Comparison of ENCODE assay signal across 8 cellular contexts in genomic region chr6:692356-692851, GRCh38. TPM values are rescaled to one million over a fixed set of nuclear protein-coding genes. Genes with fewer than 3 reads are reported as not detected.
DNase-seq lines count a peak whose midpoint lies in the region; ATAC-seq and TF ChIP-seq lines count a peak whose summit lies in the region.

No MANE protein-coding gene starts in this region.

- no peaks in the 10 kb centered on the region for H3K27me3 ChIP-seq in AG04450 (ENCODE audit: control insufficient read depth, insufficient read depth, low read length)
- H3K27me3 ChIP-seq in NT2/D1 (ENCODE audit: insufficient read depth, insufficient read length), result no peaks in the 10 kb centered on the region

- peak overlapping the region; percentile 94 for H3K4me3 ChIP-seq in AG04450 (ENCODE audit: low read depth, low read length)
- peak overlapping the region; percentile 87 for H3K4me3 ChIP-seq in NT2/D1 (ENCODE audit: insufficient read length, low read depth)

- POLR2A ChIA-PET in AG04450 (lab: Yijun Ruan, JAX), result interaction anchor here (0.9 to 2.1 kb wide), 2 partner anchors 8 to 12 kb away, joined by 3 to 12 read pairs; no protein-coding TSS in a partner anchor

- CTCF ChIA-PET in AG04450 (lab: Charles Lee), result interaction anchor here (0.9 to 3.1 kb wide), 3 partner anchors 9 to 100 kb away, joined by 3 to 16 read pairs (median 3); no protein-coding TSS in a partner anchor

- TF ChIP-seq CTCF in AG04450 (IDR thresholded peaks at IDR 0.05; ENCODE audit: low read depth, low read length), result no peak

- H3K27me3 Mint-ChIP-seq in natural killer cell treated with Interleukin-12 subunit alpha and Interleukin-12 subunit beta and Interleukin-15 and Interleukin-18, amount 100 ng/mL, for 72 hours, result no peaks in the 10 kb centered on the region
- no peaks in the 10 kb centered on the region for H3K27me3 Mint-ChIP-seq in stimulated activated memory B cell treated with anti-CD40 and anti-IgM and Interleukin-4, amounts not matched to agents 10 μg/mL and 1 μg/mL and 100 μg/mL, for 72 hours

- H3K9me3 ChIP-seq in AG04450 (ENCODE audit: control insufficient read depth, insufficient read depth, low read length) (no peaks in the 10 kb centered on the region; the same call in 1 of the 2 replicates), NT2/D1 (ENCODE audit: insufficient read depth, low read length) (no peaks in the 10 kb centered on the region)

- peak overlapping the region; percentile 79 for H3K9ac ChIP-seq in NT2/D1 (ENCODE audit: insufficient read length, low read depth)

- peak; percentile 81 for ATAC-seq in GM19023 (IDR thresholded peaks at IDR 0.05; ENCODE audit: unreplicated experiment)
- peak; percentile 60 for ATAC-seq in HG03139 (IDR thresholded peaks at IDR 0.05; ENCODE audit: unreplicated experiment)
- peak; percentile 82 for ATAC-seq in esophagus mucosa
- peak; percentile 88 to 89 for ATAC-seq in natural killer cell treated with Interleukin-12 subunit alpha and Interleukin-12 subunit beta and Interleukin-15 and Interleukin-18, amount 100 ng/mL, for 72 hours
- peak; percentile 94 for ATAC-seq in stimulated activated memory B cell treated with anti-CD40 and anti-IgM and Interleukin-4, amounts not matched to agents 10 μg/mL and 1 μg/mL and 100 μg/mL, for 72 hours

- peaks cover 24 to 36% of the 10 kb centered on the region in 2 donors for H3K4me1 Mint-ChIP-seq in natural killer cell treated with Interleukin-12 subunit alpha and Interleukin-12 subunit beta and Interleukin-15 and Interleukin-18, amount 100 ng/mL, for 72 hours (ENCODE audit: low read depth in 2 of 2)
- H3K4me1 Mint-ChIP-seq in stimulated activated memory B cell treated with anti-CD40 and anti-IgM and Interleukin-4, amounts not matched to agents 10 μg/mL and 1 μg/mL and 100 μg/mL, for 72 hours, result peaks cover 45% of the 10 kb centered on the region

- H3K36me3 Mint-ChIP-seq in natural killer cell treated with Interleukin-12 subunit alpha and Interleukin-12 subunit beta and Interleukin-15 and Interleukin-18, amount 100 ng/mL, for 72 hours, result no peaks in the 10 kb centered on the region
- no peaks in the 10 kb centered on the region for H3K36me3 Mint-ChIP-seq in stimulated activated memory B cell treated with anti-CD40 and anti-IgM and Interleukin-4, amounts not matched to agents 10 μg/mL and 1 μg/mL and 100 μg/mL, for 72 hours

- peak overlapping the region; percentile 90 for H3K4me3 Mint-ChIP-seq in natural killer cell treated with Interleukin-12 subunit alpha and Interleukin-12 subunit beta and Interleukin-15 and Interleukin-18, amount 100 ng/mL, for 72 hours
- H3K4me3 Mint-ChIP-seq in stimulated activated memory B cell treated with anti-CD40 and anti-IgM and Interleukin-4, amounts not matched to agents 10 μg/mL and 1 μg/mL and 100 μg/mL, for 72 hours, result peak overlapping the region; percentile 91

- peaks cover 14% of the 10 kb centered on the region for H3K36me3 ChIP-seq in NT2/D1 (ENCODE audit: insufficient read depth, insufficient read length, low read length)

- DNase-seq in AG04450 (ENCODE audit: low read depth, low spot score) (no peak), NT2/D1 (ENCODE audit: low read depth, low spot score) (no peak), activated T-cell treated with anti-CD3 and anti-CD28 coated beads for 4 hours (peak; percentile 64)
- DNase-seq in natural killer cell treated with Interleukin-12 subunit alpha and Interleukin-12 subunit beta and Interleukin-15 and Interleukin-18, amount 100 ng/mL, for 72 hours (ENCODE audit: low spot score), result peak; percentile 81

- no peaks in the 10 kb centered on the region for H3K9me3 Mint-ChIP-seq in natural killer cell treated with Interleukin-12 subunit alpha and Interleukin-12 subunit beta and Interleukin-15 and Interleukin-18, amount 100 ng/mL, for 72 hours
- no peaks in the 10 kb centered on the region for H3K9me3 Mint-ChIP-seq in stimulated activated memory B cell treated with anti-CD40 and anti-IgM and Interleukin-4, amounts not matched to agents 10 μg/mL and 1 μg/mL and 100 μg/mL, for 72 hours

- H3K27ac ChIP-seq in AG04450 (ENCODE audit: low read depth, low read length), result no peak overlapping the region

- H3K4me1 ChIP-seq in NT2/D1 (ENCODE audit: insufficient read depth, insufficient read length), result no peaks in the 10 kb centered on the region

- H3K27ac Mint-ChIP-seq in natural killer cell treated with Interleukin-12 subunit alpha and Interleukin-12 subunit beta and Interleukin-15 and Interleukin-18, amount 100 ng/mL, for 72 hours, result peak overlapping the region; percentile 82 to 90
- H3K27ac Mint-ChIP-seq in stimulated activated memory B cell treated with anti-CD40 and anti-IgM and Interleukin-4, amounts not matched to agents 10 μg/mL and 1 μg/mL and 100 μg/mL, for 72 hours, result peak overlapping the region; percentile 85

RNA-seq across cellular contexts. Expression of gene EXOC2, which starts 0.5 kb away (rescaled TPM):
- 27.8 and 33.4 TPM in 2 replicates for polyA plus RNA-seq in AG04450 (2011; rRNA removed)
- 50.3 and 56.2 TPM in 2 replicates for polyA minus RNA-seq in AG04450 (2011; rRNA and poly(A)+ RNA removed)
- total RNA-seq in esophagus mucosa, result 17.1 TPM
- 10 to 100 TPM; 34.0 to 46.1 TPM for total RNA-seq in natural killer cell treated with Interleukin-12 subunit alpha and Interleukin-12 subunit beta and Interleukin-15 and Interleukin-18, amount 100 ng/mL, for 72 hours

RNA-seq across cellular contexts. Expression of gene HUS1B, which starts 35.5 kb away (rescaled TPM):
- polyA plus RNA-seq in AG04450 (2011; rRNA removed), result 0.10 and 0.17 TPM in 2 replicates
- 0.46 and 1.2 TPM in 2 replicates for polyA minus RNA-seq in AG04450 (2011; rRNA and poly(A)+ RNA removed)
- total RNA-seq in esophagus mucosa, result 0.40 TPM
- 1 to 10 TPM; 2.3 to 7.8 TPM for total RNA-seq in natural killer cell treated with Interleukin-12 subunit alpha and Interleukin-12 subunit beta and Interleukin-15 and Interleukin-18, amount 100 ng/mL, for 72 hours

Comparison
In these comparisons a context has a peak if more than half of its experiments do, and no peak if none do; other contexts are left out.
1. DNase-seq: peak in activated T-cell treated with anti-CD3 and anti-CD28 coated beads for 4 hours (single experiment) and natural killer cell treated with Interleukin-12 subunit alpha and Interleukin-12 subunit beta and Interleukin-15 and Interleukin-18, amount 100 ng/mL, for 72 hours (single experiment); none in AG04450 (single experiment) and NT2/D1 (single experiment).
2. Peak in every context shown above with its lines, with median percentiles within 50 percentile points of each other: ATAC-seq.